ENCODE assay signal across 12 cellular contexts in genomic region chr5:58751222-58751621, GRCh38.
DNase-seq lines count a peak whose midpoint lies in the region; ATAC-seq, FAIRE-seq and TF ChIP-seq lines count a peak whose summit lies in the region.
"Had no signal": no experiment of that assay in that cellular context is flagged by ENCODE, and none has a peak within 500 bp of the region (broad histone marks: within the 10 kb centered on the region; RNA-seq: fewer than 3 reads in every experiment).

No MANE protein-coding gene starts in this region.

- TF ChIP-seq CTCF in bronchial epithelial cell (IDR thresholded peaks at IDR 0.05; ENCODE audit: insufficient read depth, low read length, severe bottlenecking) = no peak
- no peak for TF ChIP-seq CTCF in glutamatergic neuron (IDR thresholded peaks at IDR 0.05; ENCODE audit: partially characterized antibody, unreplicated experiment)

- peaks cover 10% of the 10 kb centered on the region for H3K27me3 Mint-ChIP-seq in activated CD4-positive, alpha-beta memory T cell treated with anti-CD3 and anti-CD28 coated beads for 36 hours
- H3K27me3 Mint-ChIP-seq in activated CD4-positive, alpha-beta memory T cell treated with anti-CD3 and anti-CD28 coated beads, Interleukin-2, amount 10 ng/mL, durations not matched to agents 7 days and 5 days = peaks cover 7% of the 10 kb centered on the region
- no peaks in the 10 kb centered on the region for H3K27me3 Mint-ChIP-seq in glutamatergic neuron (ENCODE audit: unreplicated experiment)
- H3K27me3 Mint-ChIP-seq: activated naive CD8-positive, alpha-beta T cell had no signal

- peak; percentile 47 for DNase-seq in activated CD4-positive, alpha-beta memory T cell treated with anti-CD3 and anti-CD28 coated beads for 36 hours
- no peak for DNase-seq in activated CD4-positive, alpha-beta memory T cell treated with anti-CD3 and anti-CD28 coated beads, Interleukin-2, amount 10 ng/mL, durations not matched to agents 7 days and 5 days
- peak; percentile 58 for DNase-seq in NCI-H82 treated with DMSO at 0.1 percent for 48 hours (lab: John Stamatoyannopoulos, UW; ENCODE audit: unreplicated experiment)
- peak; percentile 38 for DNase-seq in bronchial epithelial cell (ENCODE audit: low read depth)
- DNase-seq in renal cortical epithelial cell (ENCODE audit: low read depth) = peak; percentile 53
- DNase-seq in NAMALWA (ENCODE audit: low spot score) = no peak
- no peak for DNase-seq in glutamatergic neuron
- DNase-seq: endodermal cell had no signal

- H3K4me1 Mint-ChIP-seq in activated CD4-positive, alpha-beta memory T cell treated with anti-CD3 and anti-CD28 coated beads for 36 hours (ENCODE audit: low read depth) = no peaks in the 10 kb centered on the region
- peaks cover 3% of the 10 kb centered on the region for H3K4me1 Mint-ChIP-seq in activated CD4-positive, alpha-beta memory T cell treated with anti-CD3 and anti-CD28 coated beads, Interleukin-2, amount 10 ng/mL, durations not matched to agents 7 days and 5 days
- peaks cover 5% of the 10 kb centered on the region for H3K4me1 Mint-ChIP-seq in glutamatergic neuron (ENCODE audit: low read depth, unreplicated experiment)

- no peaks in the 10 kb centered on the region for H3K36me3 ChIP-seq in bronchial epithelial cell (ENCODE audit: control insufficient read depth, insufficient read depth, low read length)
- H3K36me3 ChIP-seq: prostate gland had no signal

- H3K9me3 Mint-ChIP-seq in activated CD4-positive, alpha-beta memory T cell treated with anti-CD3 and anti-CD28 coated beads for 36 hours = no peaks in the 10 kb centered on the region
- no peaks in the 10 kb centered on the region for H3K9me3 Mint-ChIP-seq in activated CD4-positive, alpha-beta memory T cell treated with anti-CD3 and anti-CD28 coated beads, Interleukin-2, amount 10 ng/mL, durations not matched to agents 7 days and 5 days
- peaks cover 2% of the 10 kb centered on the region for H3K9me3 Mint-ChIP-seq in glutamatergic neuron (ENCODE audit: unreplicated experiment)
- H3K9me3 Mint-ChIP-seq: endodermal cell had no signal

- no peaks in the 10 kb centered on the region for H3K27me3 ChIP-seq in bronchial epithelial cell (ENCODE audit: control insufficient read depth, insufficient read depth, low read length)

- intact Hi-C loops in activated CD4-positive, alpha-beta memory T cell treated with anti-CD3 and anti-CD28 coated beads for 36 hours (cut with micrococcal nuclease) = loop anchor here (1.0 kb wide), 3 partner anchors 8 to 24 kb away; no protein-coding TSS in a partner anchor

- FAIRE-seq in bronchial epithelial cell (lab: Jason Lieb, UNC) = no peak
- FAIRE-seq: TTC549 had no signal

- ATAC-seq in GM21619 (IDR thresholded peaks at IDR 0.05; ENCODE audit: unreplicated experiment) = no peak

- POLR2A ChIA-PET in activated CD4-positive, alpha-beta memory T cell treated with anti-CD3 and anti-CD28 coated beads for 36 hours (lab: Charles Lee) = no interaction called here
- POLR2A ChIA-PET in activated CD4-positive, alpha-beta memory T cell treated with anti-CD3 and anti-CD28 coated beads, Interleukin-2, amount 10 ng/mL, durations not matched to agents 7 days and 5 days (lab: Charles Lee) = no interaction called here

- no peak overlapping the region for H3K27ac Mint-ChIP-seq in activated CD4-positive, alpha-beta memory T cell treated with anti-CD3 and anti-CD28 coated beads for 36 hours
- H3K27ac Mint-ChIP-seq in activated CD4-positive, alpha-beta memory T cell treated with anti-CD3 and anti-CD28 coated beads, Interleukin-2, amount 10 ng/mL, durations not matched to agents 7 days and 5 days = no peak overlapping the region
- H3K27ac Mint-ChIP-seq in glutamatergic neuron (ENCODE audit: unreplicated experiment) = no peak overlapping the region
- H3K27ac Mint-ChIP-seq: activated naive CD8-positive, alpha-beta T cell; endodermal cell had no signal

- no peak overlapping the region for H3K4me3 ChIP-seq in bronchial epithelial cell (ENCODE audit: low read depth, low read length)
- H3K4me3 ChIP-seq: prostate gland had no signal

- no peaks in the 10 kb centered on the region for H3K36me3 Mint-ChIP-seq in activated CD4-positive, alpha-beta memory T cell treated with anti-CD3 and anti-CD28 coated beads for 36 hours
- H3K36me3 Mint-ChIP-seq in activated CD4-positive, alpha-beta memory T cell treated with anti-CD3 and anti-CD28 coated beads, Interleukin-2, amount 10 ng/mL, durations not matched to agents 7 days and 5 days (ENCODE audit: low read depth) = no peaks in the 10 kb centered on the region
- H3K36me3 Mint-ChIP-seq in glutamatergic neuron (ENCODE audit: unreplicated experiment) = no peaks in the 10 kb centered on the region
- H3K36me3 Mint-ChIP-seq: activated naive CD8-positive, alpha-beta T cell had no signal

- CTCF ChIA-PET in activated CD4-positive, alpha-beta memory T cell treated with anti-CD3 and anti-CD28 coated beads for 36 hours (lab: Charles Lee) = no interaction called here
- CTCF ChIA-PET in activated CD4-positive, alpha-beta memory T cell treated with anti-CD3 and anti-CD28 coated beads, Interleukin-2, amount 10 ng/mL, durations not matched to agents 7 days and 5 days (lab: Charles Lee) = no interaction called here

- H3K4me3 Mint-ChIP-seq in activated CD4-positive, alpha-beta memory T cell treated with anti-CD3 and anti-CD28 coated beads for 36 hours = no peak overlapping the region
- no peak overlapping the region for H3K4me3 Mint-ChIP-seq in activated CD4-positive, alpha-beta memory T cell treated with anti-CD3 and anti-CD28 coated beads, Interleukin-2, amount 10 ng/mL, durations not matched to agents 7 days and 5 days
- no peak overlapping the region for H3K4me3 Mint-ChIP-seq in glutamatergic neuron (ENCODE audit: unreplicated experiment)
- H3K4me3 Mint-ChIP-seq: activated naive CD8-positive, alpha-beta T cell; endodermal cell had no signal

Comparison
In these comparisons a context has a peak if more than half of its experiments do, and no peak if none do; other contexts are left out.
1. DNase-seq: peak in activated CD4-positive, alpha-beta memory T cell treated with anti-CD3 and anti-CD28 coated beads for 36 hours (single experiment), NCI-H82 treated with DMSO at 0.1 percent for 48 hours (single experiment), bronchial epithelial cell (single experiment) and renal cortical epithelial cell (single experiment); none in activated CD4-positive, alpha-beta memory T cell treated with anti-CD3 and anti-CD28 coated beads, Interleukin-2, amount 10 ng/mL, durations not matched to agents 7 days and 5 days (single experiment), NAMALWA (single experiment) and glutamatergic neuron (single experiment).